15 cellular contexts compared by ENCODE assay signal in genomic region chr1:89688607-89689006, GRCh38. TPM values are rescaled to one million over a fixed set of nuclear protein-coding genes. Genes with fewer than 3 reads are reported as not detected.
A peak's percentile ranks its signal among the peaks of the same experiment; 100 is the strongest.
DNase-seq lines count a peak whose midpoint lies in the region; FAIRE-seq and TF ChIP-seq lines count a peak whose summit lies in the region.
"Had no signal": no experiment of that assay in that cellular context is flagged by ENCODE, and none has a peak within 500 bp of the region (broad histone marks: within the 10 kb centered on the region; RNA-seq: fewer than 3 reads in every experiment).

No MANE protein-coding gene starts in this region.

- no peak overlapping the region for H3K27ac ChIP-seq in keratinocyte (ENCODE audit: control insufficient read depth, insufficient read depth, low read length)
- no peak overlapping the region for H3K27ac ChIP-seq in OCI-LY7 (ENCODE audit: low read depth, low read length, poor library complexity, severe bottlenecking)
- H3K27ac ChIP-seq: KMS-11, SJCRH30 had no signal

- no peaks in the 10 kb centered on the region for H3K4me1 ChIP-seq in keratinocyte (ENCODE audit: control insufficient read depth, extremely low read depth, insufficient read depth, low read length)
- peaks cover 18% of the 10 kb centered on the region for H3K4me1 ChIP-seq in OCI-LY7 (ENCODE audit: insufficient read depth, low read length, poor library complexity, severe bottlenecking)
- H3K4me1 ChIP-seq: SJCRH30 had no signal

- TF ChIP-seq CTCF in keratinocyte (optimal IDR thresholded peaks at IDR 0.05 in 1 of 3, IDR thresholded peaks at IDR 0.05 in 1 of 3, conservative IDR thresholded peaks at IDR 0.05 in 1 of 3; ENCODE audit: extremely low read depth in 1 of 3, insufficient read depth in 2 of 3, low read length in 3 of 3) (no peak), OCI-LY7 (conservative IDR thresholded peaks at IDR 0.05; ENCODE audit: low read length) (no peak)

- peak; percentile 73 for FAIRE-seq in keratinocyte (lab: Jason Lieb, UNC)
- FAIRE-seq: colon had no signal

- H3K9me2 ChIP-seq in OCI-LY7 (ENCODE audit: insufficient read depth, low read length), result no peaks in the 10 kb centered on the region

- intact Hi-C loops in activated T-helper 1 cell treated with anti-CD3 and anti-CD28 coated beads, Interleukin-12 subunit alpha, Interleukin-12 subunit beta, Interleukin-2, Interleukin-4 antibody, amounts not matched to agents 30 ng/mL and 10 ng/mL and 1 ng/mL, durations not matched to agents 14 hours and 24 hours and 36 hours (cut with micrococcal nuclease), result no loop called here
- intact Hi-C loops in OCI-LY7 (cut with micrococcal nuclease; ENCODE audit: unreplicated experiment), result no loop called here

- H3K4me2 ChIP-seq in keratinocyte (ENCODE audit: control insufficient read depth, extremely low read depth, insufficient read depth, low read depth, low read length), result no peak overlapping the region
- no peak overlapping the region for H3K4me2 ChIP-seq in OCI-LY7 (ENCODE audit: low read length)
- H3K4me2 ChIP-seq: KMS-11 had no signal

- BruUV-seq in OCI-LY7 (replicated peaks; lab: Mats Ljungman, UMichigan), result no TSS peak

- POLR2A ChIA-PET in OCI-LY7 (lab: Charles Lee), result interaction anchor here (0.6 kb wide), 1 partner anchor 22 kb away, joined by 3 read pairs; no protein-coding TSS in a partner anchor

- H3K36me3 Mint-ChIP-seq in activated naive CD4-positive, alpha-beta T cell treated with anti-CD3 and anti-CD28 coated beads, Interleukin-2, amount 10 ng/mL, durations not matched to agents 7 days and 5 days, result peaks cover 85% of the 10 kb centered on the region
- peaks cover 69% of the 10 kb centered on the region for H3K36me3 Mint-ChIP-seq in activated T-helper 1 cell treated with anti-CD3 and anti-CD28 coated beads, Interleukin-12 subunit alpha, Interleukin-12 subunit beta, Interleukin-2, Interleukin-4 antibody, amounts not matched to agents 30 ng/mL and 10 ng/mL and 1 ng/mL, durations not matched to agents 14 hours and 24 hours and 36 hours (ENCODE audit: low read depth)

- H2AFZ ChIP-seq in keratinocyte (ENCODE audit: control insufficient read depth, low read length), result no peak overlapping the region
- no peak overlapping the region for H2AFZ ChIP-seq in OCI-LY7 (ENCODE audit: low read length)

- H3K36me3 ChIP-seq in keratinocyte (ENCODE audit: control insufficient read depth in 2 of 2, extremely low read depth in 1 of 2, insufficient read depth in 2 of 2, low read length in 2 of 2) (peaks cover 1 to 33% of the 10 kb centered on the region in 2 experiments), OCI-LY7 (ENCODE audit: insufficient read depth, low read length) (peaks cover 29% of the 10 kb centered on the region)
- H3K36me3 ChIP-seq: SJCRH30 had no signal

- CTCF ChIA-PET in activated naive CD4-positive, alpha-beta T cell treated with anti-CD3 and anti-CD28 coated beads, Interleukin-2, amount 10 ng/mL, durations not matched to agents 7 days and 5 days (lab: Charles Lee), result interaction anchor here (0.5 kb wide), 1 partner anchor 9 kb away, joined by 3 read pairs; no protein-coding TSS in a partner anchor
- CTCF ChIA-PET in OCI-LY7 (lab: Charles Lee; ENCODE audit: unreplicated experiment), result no interaction called here

- peaks cover 56% of the 10 kb centered on the region for H3K4me1 Mint-ChIP-seq in activated naive CD4-positive, alpha-beta T cell treated with anti-CD3 and anti-CD28 coated beads, Interleukin-2, amount 10 ng/mL, durations not matched to agents 7 days and 5 days
- H3K4me1 Mint-ChIP-seq in activated T-helper 1 cell treated with anti-CD3 and anti-CD28 coated beads, Interleukin-12 subunit alpha, Interleukin-12 subunit beta, Interleukin-2, Interleukin-4 antibody, amounts not matched to agents 30 ng/mL and 10 ng/mL and 1 ng/mL, durations not matched to agents 14 hours and 24 hours and 36 hours (ENCODE audit: low read depth), result peaks cover 73% of the 10 kb centered on the region

- H3K9ac ChIP-seq in keratinocyte (ENCODE audit: control insufficient read depth, extremely low read depth, insufficient read depth, low read length), result no peak overlapping the region
- H3K9ac ChIP-seq: KMS-11 had no signal

- dilution Hi-C loops in keratinocyte (cut with MboI; ENCODE audit: extremely low pct_ligation_motif_present, low sequenced_read_pairs), result no loop called here

- H4K20me1 ChIP-seq in keratinocyte (ENCODE audit: control insufficient read depth, extremely low read depth, insufficient read depth, low read length) (no peaks in the 10 kb centered on the region), OCI-LY7 (ENCODE audit: insufficient read depth, low read length) (no peaks in the 10 kb centered on the region)

- H3K4me3 ChIP-seq in keratinocyte (ENCODE audit: control insufficient read depth in 2 of 3, extremely low read depth in 1 of 3, insufficient read depth in 2 of 3, low read depth in 1 of 3, low read length in 3 of 3) (no peak overlapping the region), OCI-LY7 (ENCODE audit: low read depth, low read length, poor library complexity, severe bottlenecking) (no peak overlapping the region)
- H3K4me3 ChIP-seq: SJCRH30 had no signal

- no peak for DNase-seq in activated naive CD4-positive, alpha-beta T cell treated with anti-CD3 and anti-CD28 coated beads, Interleukin-2, amount 10 ng/mL, durations not matched to agents 7 days and 5 days
- no peak for DNase-seq in activated naive CD4-positive, alpha-beta T cell (lab: John Stamatoyannopoulos, UW)
- DNase-seq in activated T-helper 1 cell treated with anti-CD3 and anti-CD28 coated beads, Interleukin-12 subunit alpha, Interleukin-12 subunit beta, Interleukin-2, Interleukin-4 antibody, amounts not matched to agents 30 ng/mL and 10 ng/mL and 1 ng/mL, durations not matched to agents 14 hours and 24 hours and 36 hours (ENCODE audit: low spot score), result no peak
- DNase-seq in keratinocyte (ENCODE audit: low read depth, low spot score), result no peak
- no peak for DNase-seq in anterior cingulate cortex (lab: John Stamatoyannopoulos, UW)
- DNase-seq in AG08395 (ENCODE audit: low spot score), result no peak
- no peak for DNase-seq in stimulated activated naive CD4-positive, alpha-beta T cell treated with Interleukin-2 at 50 U/mL for 16 hours (lab: John Stamatoyannopoulos, UW)
- no peak for DNase-seq in OCI-LY7 (ENCODE audit: low spot score)
- DNase-seq: aorta, NCI-H1930, NCI-H510A, SJCRH30 had no signal

- no peaks in the 10 kb centered on the region for H3K27me3 Mint-ChIP-seq in activated naive CD4-positive, alpha-beta T cell treated with anti-CD3 and anti-CD28 coated beads, Interleukin-2, amount 10 ng/mL, durations not matched to agents 7 days and 5 days
- no peaks in the 10 kb centered on the region for H3K27me3 Mint-ChIP-seq in activated T-helper 1 cell treated with anti-CD3 and anti-CD28 coated beads, Interleukin-12 subunit alpha, Interleukin-12 subunit beta, Interleukin-2, Interleukin-4 antibody, amounts not matched to agents 30 ng/mL and 10 ng/mL and 1 ng/mL, durations not matched to agents 14 hours and 24 hours and 36 hours (ENCODE audit: insufficient read depth)

- H3K9me3 ChIP-seq in keratinocyte (ENCODE audit: control insufficient read depth, low read depth, low read length) (no peaks in the 10 kb centered on the region), OCI-LY7 (ENCODE audit: low read length) (no peaks in the 10 kb centered on the region)
- H3K9me3 ChIP-seq: SJCRH30 had no signal

- no peaks in the 10 kb centered on the region for H3K27me3 ChIP-seq in keratinocyte (ENCODE audit: control insufficient read depth, extremely low read depth, insufficient read depth, low read length)
- H3K27me3 ChIP-seq: SJCRH30 had no signal

- H3K9me1 ChIP-seq in keratinocyte (ENCODE audit: control insufficient read depth, extremely low read depth, insufficient read depth, low read length), result no peaks in the 10 kb centered on the region

- H3K9me3 Mint-ChIP-seq in activated naive CD4-positive, alpha-beta T cell treated with anti-CD3 and anti-CD28 coated beads, Interleukin-2, amount 10 ng/mL, durations not matched to agents 7 days and 5 days, result no peaks in the 10 kb centered on the region
- no peaks in the 10 kb centered on the region for H3K9me3 Mint-ChIP-seq in activated T-helper 1 cell treated with anti-CD3 and anti-CD28 coated beads, Interleukin-12 subunit alpha, Interleukin-12 subunit beta, Interleukin-2, Interleukin-4 antibody, amounts not matched to agents 30 ng/mL and 10 ng/mL and 1 ng/mL, durations not matched to agents 14 hours and 24 hours and 36 hours

- H3K4me3 Mint-ChIP-seq in activated naive CD4-positive, alpha-beta T cell treated with anti-CD3 and anti-CD28 coated beads, Interleukin-2, amount 10 ng/mL, durations not matched to agents 7 days and 5 days, result no peak overlapping the region
- H3K4me3 Mint-ChIP-seq in activated T-helper 1 cell treated with anti-CD3 and anti-CD28 coated beads, Interleukin-12 subunit alpha, Interleukin-12 subunit beta, Interleukin-2, Interleukin-4 antibody, amounts not matched to agents 30 ng/mL and 10 ng/mL and 1 ng/mL, durations not matched to agents 14 hours and 24 hours and 36 hours, result no peak overlapping the region
- H3K4me3 Mint-ChIP-seq: neural crest cell had no signal

- peak overlapping the region; percentile 6 for H3K27ac Mint-ChIP-seq in activated naive CD4-positive, alpha-beta T cell treated with anti-CD3 and anti-CD28 coated beads, Interleukin-2, amount 10 ng/mL, durations not matched to agents 7 days and 5 days
- peak overlapping the region; percentile 81 for H3K27ac Mint-ChIP-seq in activated T-helper 1 cell treated with anti-CD3 and anti-CD28 coated beads, Interleukin-12 subunit alpha, Interleukin-12 subunit beta, Interleukin-2, Interleukin-4 antibody, amounts not matched to agents 30 ng/mL and 10 ng/mL and 1 ng/mL, durations not matched to agents 14 hours and 24 hours and 36 hours

- H3K79me2 ChIP-seq in keratinocyte (ENCODE audit: control insufficient read depth, insufficient read depth, low read length) (peaks cover 8% of the 10 kb centered on the region), OCI-LY7 (ENCODE audit: insufficient read depth, low read depth, low read length) (no peaks in the 10 kb centered on the region)

RNA-seq across cellular contexts. Expression of gene LRRC8C, which starts 55.7 kb away (rescaled TPM):
- total RNA-seq in activated T-helper 1 cell treated with anti-CD3 and anti-CD28 coated beads, Interleukin-12 subunit alpha, Interleukin-12 subunit beta, Interleukin-2, Interleukin-4 antibody, amounts not matched to agents 30 ng/mL and 10 ng/mL and 1 ng/mL, durations not matched to agents 14 hours and 24 hours and 36 hours, result 64.3 and 66.1 TPM in 2 replicates
- 8.6 to 18.4 TPM (median 15.7 TPM) in 3 replicates for polyA plus RNA-seq in keratinocyte
- polyA plus RNA-seq in keratinocyte (2011; ENCODE audit: low read depth), result 1.8 TPM
- polyA plus RNA-seq in keratinocyte (2011; cell fraction: cytosol; rRNA removed), result 3.9 and 8.3 TPM in 2 replicates
- polyA plus RNA-seq in keratinocyte (2011; cell fraction: nucleus; rRNA removed), result 12.3 and 15.8 TPM in 2 replicates
- polyA plus RNA-seq in keratinocyte (2012; ENCODE audit: low replicate concordance), result 3.3 and 11.5 TPM in 2 replicates
- 7.5 to 24.6 TPM (median 11.1 TPM) in 3 replicates for polyA minus RNA-seq in keratinocyte
- 9.0 TPM for polyA minus RNA-seq in keratinocyte (2011; cell fraction: cytosol; rRNA and poly(A)+ RNA removed)
- polyA minus RNA-seq in keratinocyte (2011; cell fraction: nucleus; rRNA and poly(A)+ RNA removed), result 17.0 and 26.4 TPM in 2 replicates
- 4.1 and 6.0 TPM in 2 replicates for total RNA-seq in OCI-LY7 (2014; rRNA removed; shearing (Covaris generic))
- total RNA-seq in OCI-LY7 (2022), result 8.8 and 9.0 TPM in 2 replicates
